ENCODE assay signal across 18 cellular contexts in genomic region chr2:159936471-159936870, GRCh38. TPM values are rescaled to one million over a fixed set of nuclear protein-coding genes. Genes with fewer than 3 reads are reported as not detected.
DNase-seq lines count a peak whose midpoint lies in the region; ATAC-seq and TF ChIP-seq lines count a peak whose summit lies in the region.
"Had no signal": no experiment of that assay in that cellular context is flagged by ENCODE, and none has a peak within 500 bp of the region (broad histone marks: within the 10 kb centered on the region; RNA-seq: fewer than 3 reads in every experiment).

No MANE protein-coding gene starts in this region.

- BruUV-seq in Caco-2 (replicated peaks; lab: Mats Ljungman, UMichigan): no TSS peak

- 0 out of 2 replicates have a peak, but pooled peaks cover 6% of the 10 kb centered on the region for H3K4me1 ChIP-seq in Caco-2
- H3K4me1 ChIP-seq in GM23338 (ENCODE audit: insufficient read depth): no peaks in the 10 kb centered on the region
- peaks cover 0 to 21% (median 15%) of the 10 kb centered on the region in 4 donors for H3K4me1 ChIP-seq in sigmoid colon
- H3K4me1 ChIP-seq in transverse colon: peaks cover 0 to 8% (median 1%) of the 10 kb centered on the region in 4 donors
- H3K4me1 ChIP-seq: suprapubic skin had no signal

- TF ChIP-seq POLR2A in sigmoid colon (IDR thresholded peaks at IDR 0.05): no peak
- no peak for TF ChIP-seq POLR2A in transverse colon (IDR thresholded peaks at IDR 0.05)

- H3K4me2 ChIP-seq in GM23338: no peak overlapping the region

- H4K20me1 ChIP-seq in GM23338 (replicated peaks; ENCODE audit: insufficient read depth): no peaks in the 10 kb centered on the region

- in situ Hi-C loops in transverse colon (cut with MboI; ENCODE audit: low pct_ligation_motif_present in 1 of 4, low pct_unique_long_range_greater_than_20kb in 1 of 4, low sequenced_read_pairs in 3 of 4): no loop called here

- no peaks in the 10 kb centered on the region for H3K9me2 ChIP-seq in GM23338 (ENCODE audit: insufficient read depth)

- H3K9me3 ChIP-seq in Caco-2 (no peaks in the 10 kb centered on the region), sigmoid colon (no peaks in the 10 kb centered on the region), transverse colon (no peaks in the 10 kb centered on the region)
- H3K9me3 ChIP-seq: suprapubic skin had no signal

- no peak overlapping the region for H3K4me3 Mint-ChIP-seq in Caco-2 (ENCODE audit: unreplicated experiment)
- no peak overlapping the region for H3K4me3 Mint-ChIP-seq in GM23338
- H3K4me3 Mint-ChIP-seq: CD4-positive, alpha-beta memory T cell; dendritic cell treated with granulocyte-macrophage colony-stimulating factor and Interleukin-4, amounts not matched to agents 40 ng/mL and 50 ng/mL, for 4 days; T-cell had no signal

- DNase-seq in Caco-2: peak; percentile 52 to 60
- peak; percentile 31 for DNase-seq in GM23338 (ENCODE audit: low spot score)
- DNase-seq in OCI-M1 (lab: John Stamatoyannopoulos, UW): peak; percentile 49
- peak; percentile 22 for DNase-seq in iPS DF 4.7 (ENCODE audit: extremely low read depth, low spot score)
- no peak for DNase-seq in sigmoid colon
- no peak for DNase-seq in transverse colon
- DNase-seq in activated naive CD4-positive, alpha-beta T cell (lab: John Stamatoyannopoulos, UW): no peak
- DNase-seq: activated CD8-positive, alpha-beta memory T cell treated with anti-CD3 and anti-CD28 coated beads, Interleukin-2, amount 50 U/mL, for 48 hours; activated naive CD4-positive, alpha-beta T cell treated with Interleukin-2 at 50 U/mL for 16 hours; CD4-positive, alpha-beta memory T cell; islet precursor cell; midbrain; T-cell had no signal

- 90 to 93% methylated on average over 4 of the region's 4 CpGs for WGBS in sigmoid colon, 2 donors
- WGBS in transverse colon (ENCODE audit: low coverage in 1 of 2), 2 donors: 86 to 95% methylated on average over 4 of the region's 4 CpGs

- H3K36me3 ChIP-seq in Caco-2 (ENCODE audit: control insufficient read depth, insufficient read depth, low read length): no peaks in the 10 kb centered on the region
- no peaks in the 10 kb centered on the region for H3K36me3 ChIP-seq in GM23338 (ENCODE audit: insufficient read depth)
- H3K36me3 ChIP-seq in sigmoid colon: no peaks in the 10 kb centered on the region
- no peaks in the 10 kb centered on the region for H3K36me3 ChIP-seq in transverse colon
- H3K36me3 ChIP-seq: suprapubic skin had no signal

- H3K27ac ChIP-seq in GM23338 (ENCODE audit: low read depth) (no peak overlapping the region), sigmoid colon (no peak overlapping the region), transverse colon (no peak overlapping the region)
- H3K27ac ChIP-seq: suprapubic skin had no signal

- H3K4me1 Mint-ChIP-seq in Caco-2 (ENCODE audit: low read depth, unreplicated experiment): no peaks in the 10 kb centered on the region
- H3K4me1 Mint-ChIP-seq in GM23338: no peaks in the 10 kb centered on the region
- H3K4me1 Mint-ChIP-seq: CD4-positive, alpha-beta memory T cell had no signal

- peak overlapping the region; percentile 52; the same call in 1 of the 2 replicates for H2AFZ ChIP-seq in GM23338

- no peak for TF ChIP-seq CTCF in Caco-2 (IDR thresholded peaks at IDR 0.05; ENCODE audit: insufficient read depth in 1 of 2, low read depth in 1 of 2, low read length in 1 of 2, severe bottlenecking in 1 of 2, unreplicated experiment in 1 of 2)
- TF ChIP-seq CTCF in GM23338 (conservative IDR thresholded peaks at IDR 0.05; ENCODE audit: low read depth in 2 of 2): no peak
- TF ChIP-seq CTCF in sigmoid colon (IDR thresholded peaks at IDR 0.05): no peak
- no peak for TF ChIP-seq CTCF in transverse colon (IDR thresholded peaks at IDR 0.05)

- POLR2A ChIA-PET in Caco-2 (lab: Charles Lee): no interaction called here

- ATAC-seq in GM23338: no peak
- ATAC-seq: activated CD4-positive, CD25-positive, alpha-beta regulatory T cell treated with anti-CD3 and anti-CD28 coated beads, Interleukin-2, amount 50 U/mL, for 24 hours; Panc1; T-cell had no signal

- H3F3A ChIP-seq in GM23338 (replicated peaks; ENCODE audit: low read depth): no peaks in the 10 kb centered on the region

- no peaks in the 10 kb centered on the region for H3K36me3 Mint-ChIP-seq in Caco-2 (ENCODE audit: insufficient read depth, unreplicated experiment)
- no peaks in the 10 kb centered on the region for H3K36me3 Mint-ChIP-seq in GM23338 (ENCODE audit: low read depth)
- H3K36me3 Mint-ChIP-seq: CD4-positive, alpha-beta memory T cell; T-cell had no signal

- H3K27me3 ChIP-seq in Caco-2 (replicated peaks; ENCODE audit: control insufficient read depth, insufficient read depth, low read length) (no peaks in the 10 kb centered on the region), GM23338 (ENCODE audit: insufficient read depth) (no peaks in the 10 kb centered on the region), sigmoid colon (no peaks in the 10 kb centered on the region), transverse colon (no peaks in the 10 kb centered on the region)
- H3K27me3 ChIP-seq: suprapubic skin had no signal

- CTCF ChIA-PET in Caco-2 (lab: Charles Lee): no interaction called here

- TF ChIP-seq EP300 in sigmoid colon (IDR thresholded peaks at IDR 0.05): no peak
- TF ChIP-seq EP300 in transverse colon (IDR thresholded peaks at IDR 0.05; ENCODE audit: low read depth): no peak

- H3K27ac Mint-ChIP-seq in Caco-2 (ENCODE audit: unreplicated experiment) (no peak overlapping the region), GM23338 (no peak overlapping the region)
- H3K27ac Mint-ChIP-seq: CD4-positive, alpha-beta memory T cell; dendritic cell treated with granulocyte-macrophage colony-stimulating factor and Interleukin-4, amounts not matched to agents 40 ng/mL and 50 ng/mL, for 4 days; T-cell had no signal

- no peaks in the 10 kb centered on the region for H3K27me3 Mint-ChIP-seq in Caco-2 (ENCODE audit: insufficient read depth, unreplicated experiment)
- H3K27me3 Mint-ChIP-seq in GM23338 (ENCODE audit: insufficient read depth, low read depth, poor library complexity): peaks cover 1% of the 10 kb centered on the region
- H3K27me3 Mint-ChIP-seq: dendritic cell treated with granulocyte-macrophage colony-stimulating factor and Interleukin-4, amounts not matched to agents 40 ng/mL and 50 ng/mL, for 4 days had no signal

- no peaks in the 10 kb centered on the region for H3K79me2 ChIP-seq in GM23338 (replicated peaks; ENCODE audit: insufficient read depth)

- H3K9me3 Mint-ChIP-seq in Caco-2 (ENCODE audit: unreplicated experiment): no peaks in the 10 kb centered on the region
- H3K9me3 Mint-ChIP-seq in GM23338: no peaks in the 10 kb centered on the region
- H3K9me3 Mint-ChIP-seq: CD4-positive, alpha-beta memory T cell; T-cell had no signal

- intact Hi-C loops in Caco-2 (cut with micrococcal nuclease; ENCODE audit: unreplicated experiment): no loop called here
- intact Hi-C loops in sigmoid colon (cut with DNase I): no loop called here
- intact Hi-C loops in transverse colon (cut with DNase I; ENCODE audit: low total_unique reads): no loop called here

- H3K4me3 ChIP-seq in Caco-2 (ENCODE audit: low read depth, low read length) (no peak overlapping the region), GM23338 (no peak overlapping the region), sigmoid colon (no peak overlapping the region), transverse colon (no peak overlapping the region)
- H3K4me3 ChIP-seq: suprapubic skin had no signal

RNA-seq across cellular contexts. Expression of gene LY75, which starts 31.9 kb away (rescaled TPM):
- total RNA-seq in Caco-2 (2022): 25.4 and 27.5 TPM in 2 replicates
- 9.6 and 11.3 TPM in 2 replicates for total RNA-seq in GM23338 (2014; rRNA removed; shearing (Covaris generic))
- 2.8 and 2.9 TPM in 2 replicates for polyA plus RNA-seq in GM23338 (2016; fragmentation: Nextera tagmentation; extraction: Ambion mirVana)
- total RNA-seq in sigmoid colon: 1 to 10 TPM in 3 of 4 donors, under 1 TPM in 1; 0.66 to 1.9 (median 1.3) TPM
- 10 to 100 TPM in 2 of 3 donors, 1 to 10 TPM in 1; 8.4 to 20.2 (median 13.9) TPM for polyA plus RNA-seq in sigmoid colon
- total RNA-seq in transverse colon: 10 to 100 TPM; 15.3 to 44.2 (median 37.2) TPM
- total RNA-seq: NCI-H460 had no signal

Comparison
In these comparisons a context has a peak if more than half of its experiments do, and no peak if none do; other contexts are left out.
1. DNase-seq: peak in Caco-2 (2 of 2), GM23338 (single experiment), OCI-M1 (single experiment) and iPS DF 4.7 (single experiment); none in sigmoid colon (single experiment), transverse colon (single experiment) and activated naive CD4-positive, alpha-beta T cell (0 of 4).